Comparison of ENCODE assay signal across 1 cellular context in the genomic region with DNA sequence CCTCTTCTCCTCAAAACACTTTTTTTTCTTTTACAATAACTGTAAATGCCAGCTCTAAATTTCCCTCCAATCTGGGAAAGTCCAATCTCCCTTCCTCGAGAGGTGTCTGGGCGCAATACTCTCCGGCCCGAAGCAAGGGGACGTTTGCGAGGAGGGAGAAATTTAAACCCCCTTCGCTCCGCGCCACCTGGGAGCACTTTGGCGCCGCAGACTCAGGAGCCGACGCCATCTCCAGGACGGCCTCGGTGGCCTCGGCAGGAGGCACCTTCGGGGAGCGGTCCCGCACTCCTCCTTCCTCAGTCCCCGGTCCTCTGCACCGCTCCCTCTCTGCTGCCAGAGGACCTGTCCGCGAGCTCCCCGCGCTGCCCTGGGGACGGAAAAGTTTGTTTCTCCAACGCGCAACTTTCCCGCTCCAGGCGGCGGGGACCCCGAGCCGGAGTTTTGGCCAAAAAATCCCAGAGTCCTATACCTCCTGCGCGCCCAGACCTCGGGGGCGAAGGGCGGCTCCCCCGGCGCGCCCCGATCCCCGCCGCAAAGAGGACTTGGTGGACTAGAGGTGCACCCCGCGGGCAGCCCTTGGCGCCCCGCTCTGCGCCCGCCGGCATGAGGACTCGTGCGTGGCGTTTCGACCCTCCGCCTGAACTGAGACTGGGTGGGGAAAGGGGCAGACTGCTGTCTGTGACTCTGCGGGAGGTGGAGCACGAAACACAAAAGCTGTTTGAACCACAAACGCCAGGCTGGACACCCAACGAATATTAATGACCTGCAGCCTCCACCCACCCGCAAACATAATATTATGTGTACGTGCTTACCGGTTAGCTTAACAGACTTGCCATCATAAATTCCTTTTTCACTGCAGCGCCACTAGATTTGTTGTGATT.
TF ChIP-seq lines count a peak whose summit lies in the region.

No MANE protein-coding gene starts in this region.

TF ChIP-seq in GM23338, 12 proteins besides CTCF, POLR2A, EP300 and RAD21 (continued from another document):
- TF ChIP-seq, protein P1, sequence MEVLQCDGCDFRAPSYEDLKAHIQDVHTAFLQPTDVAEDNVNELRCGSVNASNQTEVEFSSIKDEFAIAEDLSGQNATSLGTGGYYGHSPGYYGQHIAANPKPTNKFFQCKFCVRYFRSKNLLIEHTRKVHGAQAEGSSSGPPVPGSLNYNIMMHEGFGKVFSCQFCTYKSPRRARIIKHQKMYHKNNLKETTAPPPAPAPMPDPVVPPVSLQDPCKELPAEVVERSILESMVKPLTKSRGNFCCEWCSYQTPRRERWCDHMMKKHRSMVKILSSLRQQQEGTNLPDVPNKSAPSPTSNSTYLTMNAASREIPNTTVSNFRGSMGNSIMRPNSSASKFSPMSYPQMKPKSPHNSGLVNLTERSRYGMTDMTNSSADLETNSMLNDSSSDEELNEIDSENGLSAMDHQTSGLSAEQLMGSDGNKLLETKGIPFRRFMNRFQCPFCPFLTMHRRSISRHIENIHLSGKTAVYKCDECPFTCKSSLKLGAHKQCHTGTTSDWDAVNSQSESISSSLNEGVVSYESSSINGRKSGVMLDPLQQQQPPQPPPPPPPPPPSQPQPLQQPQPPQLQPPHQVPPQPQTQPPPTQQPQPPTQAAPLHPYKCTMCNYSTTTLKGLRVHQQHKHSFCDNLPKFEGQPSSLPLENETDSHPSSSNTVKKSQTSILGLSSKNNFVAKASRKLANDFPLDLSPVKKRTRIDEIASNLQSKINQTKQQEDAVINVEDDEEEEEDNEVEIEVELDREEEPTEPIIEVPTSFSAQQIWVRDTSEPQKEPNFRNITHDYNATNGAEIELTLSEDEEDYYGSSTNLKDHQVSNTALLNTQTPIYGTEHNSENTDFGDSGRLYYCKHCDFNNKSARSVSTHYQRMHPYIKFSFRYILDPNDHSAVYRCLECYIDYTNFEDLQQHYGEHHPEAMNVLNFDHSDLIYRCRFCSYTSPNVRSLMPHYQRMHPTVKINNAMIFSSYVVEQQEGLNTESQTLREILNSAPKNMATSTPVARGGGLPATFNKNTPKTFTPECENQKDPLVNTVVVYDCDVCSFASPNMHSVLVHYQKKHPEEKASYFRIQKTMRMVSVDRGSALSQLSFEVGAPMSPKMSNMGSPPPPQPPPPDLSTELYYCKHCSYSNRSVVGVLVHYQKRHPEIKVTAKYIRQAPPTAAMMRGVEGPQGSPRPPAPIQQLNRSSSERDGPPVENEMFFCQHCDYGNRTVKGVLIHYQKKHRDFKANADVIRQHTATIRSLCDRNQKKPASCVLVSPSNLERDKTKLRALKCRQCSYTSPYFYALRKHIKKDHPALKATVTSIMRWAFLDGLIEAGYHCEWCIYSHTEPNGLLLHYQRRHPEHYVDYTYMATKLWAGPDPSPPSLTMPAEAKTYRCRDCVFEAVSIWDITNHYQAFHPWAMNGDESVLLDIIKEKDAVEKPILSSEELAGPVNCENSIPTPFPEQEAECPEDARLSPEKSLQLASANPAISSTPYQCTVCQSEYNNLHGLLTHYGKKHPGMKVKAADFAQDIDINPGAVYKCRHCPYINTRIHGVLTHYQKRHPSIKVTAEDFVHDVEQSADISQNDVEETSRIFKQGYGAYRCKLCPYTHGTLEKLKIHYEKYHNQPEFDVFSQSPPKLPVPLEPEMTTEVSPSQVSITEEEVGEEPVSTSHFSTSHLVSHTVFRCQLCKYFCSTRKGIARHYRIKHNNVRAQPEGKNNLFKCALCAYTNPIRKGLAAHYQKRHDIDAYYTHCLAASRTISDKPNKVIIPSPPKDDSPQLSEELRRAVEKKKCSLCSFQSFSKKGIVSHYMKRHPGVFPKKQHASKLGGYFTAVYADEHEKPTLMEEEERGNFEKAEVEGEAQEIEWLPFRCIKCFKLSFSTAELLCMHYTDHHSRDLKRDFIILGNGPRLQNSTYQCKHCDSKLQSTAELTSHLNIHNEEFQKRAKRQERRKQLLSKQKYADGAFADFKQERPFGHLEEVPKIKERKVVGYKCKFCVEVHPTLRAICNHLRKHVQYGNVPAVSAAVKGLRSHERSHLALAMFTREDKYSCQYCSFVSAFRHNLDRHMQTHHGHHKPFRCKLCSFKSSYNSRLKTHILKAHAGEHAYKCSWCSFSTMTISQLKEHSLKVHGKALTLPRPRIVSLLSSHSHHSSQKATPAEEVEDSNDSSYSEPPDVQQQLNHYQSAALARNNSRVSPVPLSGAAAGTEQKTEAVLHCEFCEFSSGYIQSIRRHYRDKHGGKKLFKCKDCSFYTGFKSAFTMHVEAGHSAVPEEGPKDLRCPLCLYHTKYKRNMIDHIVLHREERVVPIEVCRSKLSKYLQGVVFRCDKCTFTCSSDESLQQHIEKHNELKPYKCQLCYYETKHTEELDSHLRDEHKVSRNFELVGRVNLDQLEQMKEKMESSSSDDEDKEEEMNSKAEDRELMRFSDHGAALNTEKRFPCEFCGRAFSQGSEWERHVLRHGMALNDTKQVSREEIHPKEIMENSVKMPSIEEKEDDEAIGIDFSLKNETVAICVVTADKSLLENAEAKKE (CRISPR knock-in tag; IDR thresholded peaks at IDR 0.05): no peak
- TF ChIP-seq EZH2phosphoT487 (IDR thresholded peaks at IDR 0.05; ENCODE audit: unreplicated experiment): no peak
- TF ChIP-seq, protein P2, sequence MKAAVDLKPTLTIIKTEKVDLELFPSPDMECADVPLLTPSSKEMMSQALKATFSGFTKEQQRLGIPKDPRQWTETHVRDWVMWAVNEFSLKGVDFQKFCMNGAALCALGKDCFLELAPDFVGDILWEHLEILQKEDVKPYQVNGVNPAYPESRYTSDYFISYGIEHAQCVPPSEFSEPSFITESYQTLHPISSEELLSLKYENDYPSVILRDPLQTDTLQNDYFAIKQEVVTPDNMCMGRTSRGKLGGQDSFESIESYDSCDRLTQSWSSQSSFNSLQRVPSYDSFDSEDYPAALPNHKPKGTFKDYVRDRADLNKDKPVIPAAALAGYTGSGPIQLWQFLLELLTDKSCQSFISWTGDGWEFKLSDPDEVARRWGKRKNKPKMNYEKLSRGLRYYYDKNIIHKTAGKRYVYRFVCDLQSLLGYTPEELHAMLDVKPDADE (IDR thresholded peaks at IDR 0.05): no peak
- no peak for TF ChIP-seq ZNF114 (CRISPR knock-in tag; IDR thresholded peaks at IDR 0.05)
- TF ChIP-seq CREB1 (CRISPR knock-in tag; IDR thresholded peaks at IDR 0.05; ENCODE audit: low read depth): no peak
- TF ChIP-seq STAT1 (IDR thresholded peaks at IDR 0.05; ENCODE audit: unreplicated experiment): no peak
TF ChIP-seq in GM23338: peak in this region for 0.
